Comparison of ENCODE assay signal across 8 cellular contexts in genomic region chr10:45008524-45009161, GRCh38. TPM values are rescaled to one million over a fixed set of nuclear protein-coding genes. Genes with fewer than 3 reads are reported as not detected.
DNase-seq lines count a peak whose midpoint lies in the region; ATAC-seq and TF ChIP-seq lines count a peak whose summit lies in the region.

No MANE protein-coding gene starts in this region.

- ATAC-seq in GM19328 (IDR thresholded peaks at IDR 0.05; ENCODE audit: unreplicated experiment) (peak; percentile 76), HG03354 (IDR thresholded peaks at IDR 0.05; ENCODE audit: poor library complexity, severe bottlenecking, unreplicated experiment) (peak; percentile 87), GM21526 (IDR thresholded peaks at IDR 0.05; ENCODE audit: low FRiP score, unreplicated experiment) (no peak)

- no peaks in the 10 kb centered on the region for H3K4me1 ChIP-seq in prostate gland (replicated peaks)

- peak; percentile 48; the same call in 1 of the 2 replicates for TF ChIP-seq CTCF in WI38 (IDR thresholded peaks at IDR 0.05; ENCODE audit: low read depth, low read length)
- peak; percentile 44 to 83 (median 80) for TF ChIP-seq CTCF in prostate gland (IDR thresholded peaks at IDR 0.05)

- intact Hi-C loops in prostate gland (cut with DNase I): no loop called here

- H3K4me3 ChIP-seq in WI38 (ENCODE audit: low read depth, low read length) (no peak overlapping the region), prostate gland (no peak overlapping the region)

- no peaks in the 10 kb centered on the region for H3K27me3 ChIP-seq in prostate gland (replicated peaks; ENCODE audit: insufficient read depth)

- TF ChIP-seq POLR2A in prostate gland (IDR thresholded peaks at IDR 0.05): no peak

- no peaks in the 10 kb centered on the region for H3K9me3 ChIP-seq in prostate gland

- WGBS in prostate gland: 9% methylated on average over 8 of the region's 8 CpGs

- DNase-seq in DMS 273 (lab: John Stamatoyannopoulos, UW; ENCODE audit: unreplicated experiment) (peak; percentile 85), NCI-H226 (peak; percentile 64), glomerular endothelial cell (ENCODE audit: extremely low read depth, low read depth, low spot score) (peak; percentile 89), prostate gland (ENCODE audit: low spot score) (peak; percentile 48)

- H3K36me3 ChIP-seq in prostate gland: no peaks in the 10 kb centered on the region

- H3K27ac ChIP-seq in prostate gland: no peak overlapping the region

RNA-seq across cellular contexts. Expression of gene ZNF22, which starts 7.9 kb away (rescaled TPM):
- total RNA-seq in glomerular endothelial cell: 18.5 and 22.5 TPM in 2 replicates
- 10 to 100 TPM; 15.8 to 24.2 TPM for total RNA-seq in prostate gland

RNA-seq across cellular contexts. Expression of gene DEPP1, which starts 30.0 kb away (rescaled TPM):
- total RNA-seq in glomerular endothelial cell (156 and 628 TPM in 2 replicates), prostate gland (100 to 1,000 TPM in 1 of 2 donors, 10 to 100 TPM in 1; 27.2 to 144 TPM)

RNA-seq across cellular contexts. Expression of gene RASSF4, which starts 49.0 kb away (rescaled TPM):
- 8.9 and 20.4 TPM in 2 replicates for total RNA-seq in glomerular endothelial cell
- total RNA-seq in prostate gland: 10 to 100 TPM in 1 of 2 donors, 1 to 10 TPM in 1; 6.1 to 31.0 TPM
